1 cellular context compared by ENCODE assay signal in the genomic region with DNA sequence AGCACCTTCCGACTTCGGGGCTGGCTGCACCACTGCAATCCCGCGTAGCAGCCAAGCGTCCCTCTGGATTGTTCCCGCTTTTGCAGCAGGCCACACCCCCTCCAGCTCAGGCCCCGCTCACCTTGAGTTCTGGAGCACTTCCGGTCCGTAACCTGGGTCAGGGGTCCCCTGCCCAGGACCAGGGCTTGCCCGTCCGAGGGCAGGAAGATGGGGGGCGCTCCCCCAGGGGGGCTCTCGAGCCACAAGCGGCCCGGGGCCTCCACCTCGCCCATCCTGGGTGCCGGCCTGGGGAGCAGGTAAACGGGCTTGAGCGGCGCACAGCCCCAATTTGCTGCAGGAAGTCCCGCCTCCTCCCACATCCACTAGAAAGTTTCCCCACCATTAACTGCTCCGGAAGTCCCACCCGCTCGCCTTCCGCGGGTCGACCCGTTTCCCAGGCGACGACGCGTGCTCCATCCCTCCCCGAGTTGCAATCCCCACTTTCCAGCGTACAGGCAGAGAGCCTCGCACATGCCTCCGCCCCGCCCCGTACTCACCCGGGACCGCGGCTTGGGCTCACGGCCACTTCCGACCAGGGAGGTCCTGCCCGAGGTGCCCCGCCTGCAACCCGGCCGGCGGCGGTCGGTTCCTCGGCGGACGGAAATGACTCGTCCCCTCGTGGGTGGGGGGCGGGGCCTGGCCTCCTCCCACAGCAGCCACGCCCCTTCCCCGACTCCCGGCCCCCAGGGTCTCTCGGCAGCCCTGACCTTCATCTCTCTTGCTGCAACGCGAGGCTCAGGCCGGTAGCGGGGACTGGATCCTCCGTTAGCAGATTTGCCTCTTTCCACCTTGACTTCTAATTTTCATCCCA.
TF ChIP-seq lines count a peak whose summit lies in the region.

Gene PNKP (minus strand): TSS at position 644 of the 850 bp plus-strand sequence. CDS start 372 bp downstream, at position 272.

TF ChIP-seq in HEK293, 187 proteins besides CTCF, POLR2A, EP300 and RAD21 (continued from another document and continues in another):
- TF ChIP-seq, protein P1, sequence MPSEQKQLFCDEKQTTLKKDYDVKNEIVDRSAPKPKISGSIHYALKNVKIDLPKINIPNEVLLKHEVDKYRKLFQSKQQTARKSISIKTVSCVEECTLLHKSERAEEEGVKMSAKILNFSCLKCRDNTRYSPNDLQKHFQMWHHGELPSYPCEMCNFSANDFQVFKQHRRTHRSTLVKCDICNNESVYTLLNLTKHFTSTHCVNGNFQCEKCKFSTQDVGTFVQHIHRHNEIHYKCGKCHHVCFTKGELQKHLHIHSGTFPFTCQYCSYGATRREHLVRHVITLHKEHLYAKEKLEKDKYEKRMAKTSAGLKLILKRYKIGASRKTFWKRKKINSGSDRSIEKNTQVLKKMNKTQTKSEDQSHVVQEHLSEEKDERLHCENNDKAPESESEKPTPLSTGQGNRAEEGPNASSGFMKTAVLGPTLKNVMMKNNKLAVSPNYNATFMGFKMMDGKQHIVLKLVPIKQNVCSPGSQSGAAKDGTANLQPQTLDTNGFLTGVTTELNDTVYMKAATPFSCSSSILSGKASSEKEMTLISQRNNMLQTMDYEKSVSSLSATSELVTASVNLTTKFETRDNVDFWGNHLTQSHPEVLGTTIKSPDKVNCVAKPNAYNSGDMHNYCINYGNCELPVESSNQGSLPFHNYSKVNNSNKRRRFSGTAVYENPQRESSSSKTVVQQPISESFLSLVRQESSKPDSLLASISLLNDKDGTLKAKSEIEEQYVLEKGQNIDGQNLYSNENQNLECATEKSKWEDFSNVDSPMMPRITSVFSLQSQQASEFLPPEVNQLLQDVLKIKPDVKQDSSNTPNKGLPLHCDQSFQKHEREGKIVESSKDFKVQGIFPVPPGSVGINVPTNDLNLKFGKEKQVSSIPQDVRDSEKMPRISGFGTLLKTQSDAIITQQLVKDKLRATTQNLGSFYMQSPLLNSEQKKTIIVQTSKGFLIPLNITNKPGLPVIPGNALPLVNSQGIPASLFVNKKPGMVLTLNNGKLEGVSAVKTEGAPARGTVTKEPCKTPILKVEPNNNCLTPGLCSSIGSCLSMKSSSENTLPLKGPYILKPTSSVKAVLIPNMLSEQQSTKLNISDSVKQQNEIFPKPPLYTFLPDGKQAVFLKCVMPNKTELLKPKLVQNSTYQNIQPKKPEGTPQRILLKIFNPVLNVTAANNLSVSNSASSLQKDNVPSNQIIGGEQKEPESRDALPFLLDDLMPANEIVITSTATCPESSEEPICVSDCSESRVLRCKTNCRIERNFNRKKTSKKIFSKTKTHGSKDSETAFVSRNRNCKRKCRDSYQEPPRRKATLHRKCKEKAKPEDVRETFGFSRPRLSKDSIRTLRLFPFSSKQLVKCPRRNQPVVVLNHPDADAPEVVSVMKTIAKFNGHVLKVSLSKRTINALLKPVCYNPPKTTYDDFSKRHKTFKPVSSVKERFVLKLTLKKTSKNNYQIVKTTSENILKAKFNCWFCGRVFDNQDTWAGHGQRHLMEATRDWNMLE (tag by site-specific recombination; conservative IDR thresholded peaks at IDR 0.05; ENCODE audit: low read depth) = peak; percentile 75
- TF ChIP-seq AEBP2 (tag by site-specific recombination; IDR thresholded peaks at IDR 0.05; ENCODE audit: borderline replicate concordance) (no peak), TRIM28 (IDR thresholded peaks at IDR 0.05; ENCODE audit: borderline replicate concordance, low read length) (no peak), ZNF664 (tag by site-specific recombination; IDR thresholded peaks at IDR 0.05) (no peak), ZNF792 (tag by site-specific recombination; IDR thresholded peaks at IDR 0.05) (no peak), ZXDB (tag by site-specific recombination; IDR thresholded peaks at IDR 0.05) (peak; percentile 90), ZNF704 (tag by site-specific recombination; IDR thresholded peaks at IDR 0.05) (peak; percentile 78), ZNF221 (tag by site-specific recombination; IDR thresholded peaks at IDR 0.05; ENCODE audit: borderline replicate concordance) (no peak), ZNF48 (tag by site-specific recombination; IDR thresholded peaks at IDR 0.05) (no peak), ZFP3 (tag by site-specific recombination; IDR thresholded peaks at IDR 0.05; ENCODE audit: low read depth) (no peak), ZSCAN18 (tag by site-specific recombination; IDR thresholded peaks at IDR 0.05) (no peak), ZNF449 (tag by site-specific recombination; IDR thresholded peaks at IDR 0.05) (no peak), ZSCAN16 (tag by site-specific recombination; IDR thresholded peaks at IDR 0.05) (no peak), ZNF433 (tag by site-specific recombination; IDR thresholded peaks at IDR 0.05; ENCODE audit: low read depth) (no peak), GLI4 (tag by site-specific recombination; IDR thresholded peaks at IDR 0.05) (no peak), ZFP69B (tag by site-specific recombination; IDR thresholded peaks at IDR 0.05) (no peak), ZNF37A (tag by site-specific recombination; IDR thresholded peaks at IDR 0.05) (no peak), EGR2 (tag by site-specific recombination; IDR thresholded peaks at IDR 0.05; ENCODE audit: low read depth) (peak; percentile 88), FEZF1 (tag by site-specific recombination; IDR thresholded peaks at IDR 0.05) (no peak), ZNF692 (tag by site-specific recombination; IDR thresholded peaks at IDR 0.05) (peak; percentile 59), ZNF785 (tag by site-specific recombination; IDR thresholded peaks at IDR 0.05) (no peak), ZNF629 (tag by site-specific recombination; IDR thresholded peaks at IDR 0.05) (peak; percentile 46; the same call in 1 of the 2 replicates), ZNF138 (tag by site-specific recombination; IDR thresholded peaks at IDR 0.05; ENCODE audit: borderline replicate concordance) (no peak), ZNF2 (tag by site-specific recombination; IDR thresholded peaks at IDR 0.05) (peak; percentile 59; the same call in 1 of the 2 replicates), ZBTB48 (tag by site-specific recombination; IDR thresholded peaks at IDR 0.05) (no peak)
- TF ChIP-seq, protein P2, sequence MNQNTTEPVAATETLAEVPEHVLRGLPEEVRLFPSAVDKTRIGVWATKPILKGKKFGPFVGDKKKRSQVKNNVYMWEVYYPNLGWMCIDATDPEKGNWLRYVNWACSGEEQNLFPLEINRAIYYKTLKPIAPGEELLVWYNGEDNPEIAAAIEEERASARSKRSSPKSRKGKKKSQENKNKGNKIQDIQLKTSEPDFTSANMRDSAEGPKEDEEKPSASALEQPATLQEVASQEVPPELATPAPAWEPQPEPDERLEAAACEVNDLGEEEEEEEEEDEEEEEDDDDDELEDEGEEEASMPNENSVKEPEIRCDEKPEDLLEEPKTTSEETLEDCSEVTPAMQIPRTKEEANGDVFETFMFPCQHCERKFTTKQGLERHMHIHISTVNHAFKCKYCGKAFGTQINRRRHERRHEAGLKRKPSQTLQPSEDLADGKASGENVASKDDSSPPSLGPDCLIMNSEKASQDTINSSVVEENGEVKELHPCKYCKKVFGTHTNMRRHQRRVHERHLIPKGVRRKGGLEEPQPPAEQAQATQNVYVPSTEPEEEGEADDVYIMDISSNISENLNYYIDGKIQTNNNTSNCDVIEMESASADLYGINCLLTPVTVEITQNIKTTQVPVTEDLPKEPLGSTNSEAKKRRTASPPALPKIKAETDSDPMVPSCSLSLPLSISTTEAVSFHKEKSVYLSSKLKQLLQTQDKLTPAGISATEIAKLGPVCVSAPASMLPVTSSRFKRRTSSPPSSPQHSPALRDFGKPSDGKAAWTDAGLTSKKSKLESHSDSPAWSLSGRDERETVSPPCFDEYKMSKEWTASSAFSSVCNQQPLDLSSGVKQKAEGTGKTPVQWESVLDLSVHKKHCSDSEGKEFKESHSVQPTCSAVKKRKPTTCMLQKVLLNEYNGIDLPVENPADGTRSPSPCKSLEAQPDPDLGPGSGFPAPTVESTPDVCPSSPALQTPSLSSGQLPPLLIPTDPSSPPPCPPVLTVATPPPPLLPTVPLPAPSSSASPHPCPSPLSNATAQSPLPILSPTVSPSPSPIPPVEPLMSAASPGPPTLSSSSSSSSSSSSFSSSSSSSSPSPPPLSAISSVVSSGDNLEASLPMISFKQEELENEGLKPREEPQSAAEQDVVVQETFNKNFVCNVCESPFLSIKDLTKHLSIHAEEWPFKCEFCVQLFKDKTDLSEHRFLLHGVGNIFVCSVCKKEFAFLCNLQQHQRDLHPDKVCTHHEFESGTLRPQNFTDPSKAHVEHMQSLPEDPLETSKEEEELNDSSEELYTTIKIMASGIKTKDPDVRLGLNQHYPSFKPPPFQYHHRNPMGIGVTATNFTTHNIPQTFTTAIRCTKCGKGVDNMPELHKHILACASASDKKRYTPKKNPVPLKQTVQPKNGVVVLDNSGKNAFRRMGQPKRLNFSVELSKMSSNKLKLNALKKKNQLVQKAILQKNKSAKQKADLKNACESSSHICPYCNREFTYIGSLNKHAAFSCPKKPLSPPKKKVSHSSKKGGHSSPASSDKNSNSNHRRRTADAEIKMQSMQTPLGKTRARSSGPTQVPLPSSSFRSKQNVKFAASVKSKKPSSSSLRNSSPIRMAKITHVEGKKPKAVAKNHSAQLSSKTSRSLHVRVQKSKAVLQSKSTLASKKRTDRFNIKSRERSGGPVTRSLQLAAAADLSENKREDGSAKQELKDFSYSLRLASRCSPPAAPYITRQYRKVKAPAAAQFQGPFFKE (tag by site-specific recombination; IDR thresholded peaks at IDR 0.05; ENCODE audit: borderline replicate concordance) = no peak
- TF ChIP-seq, protein P3, sequence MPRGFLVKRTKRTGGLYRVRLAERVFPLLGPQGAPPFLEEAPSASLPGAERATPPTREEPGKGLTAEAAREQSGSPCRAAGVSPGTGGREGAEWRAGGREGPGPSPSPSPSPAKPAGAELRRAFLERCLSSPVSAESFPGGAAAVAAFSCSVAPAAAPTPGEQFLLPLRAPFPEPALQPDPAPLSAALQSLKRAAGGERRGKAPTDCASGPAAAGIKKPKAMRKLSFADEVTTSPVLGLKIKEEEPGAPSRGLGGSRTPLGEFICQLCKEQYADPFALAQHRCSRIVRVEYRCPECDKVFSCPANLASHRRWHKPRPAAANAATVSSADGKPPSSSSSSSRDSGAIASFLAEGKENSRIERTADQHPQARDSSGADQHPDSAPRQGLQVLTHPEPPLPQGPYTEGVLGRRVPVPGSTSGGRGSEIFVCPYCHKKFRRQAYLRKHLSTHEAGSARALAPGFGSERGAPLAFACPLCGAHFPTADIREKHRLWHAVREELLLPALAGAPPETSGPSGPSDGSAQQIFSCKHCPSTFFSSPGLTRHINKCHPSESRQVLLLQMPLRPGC (tag by site-specific recombination; IDR thresholded peaks at IDR 0.05) = no peak
- TF ChIP-seq, protein P4, sequence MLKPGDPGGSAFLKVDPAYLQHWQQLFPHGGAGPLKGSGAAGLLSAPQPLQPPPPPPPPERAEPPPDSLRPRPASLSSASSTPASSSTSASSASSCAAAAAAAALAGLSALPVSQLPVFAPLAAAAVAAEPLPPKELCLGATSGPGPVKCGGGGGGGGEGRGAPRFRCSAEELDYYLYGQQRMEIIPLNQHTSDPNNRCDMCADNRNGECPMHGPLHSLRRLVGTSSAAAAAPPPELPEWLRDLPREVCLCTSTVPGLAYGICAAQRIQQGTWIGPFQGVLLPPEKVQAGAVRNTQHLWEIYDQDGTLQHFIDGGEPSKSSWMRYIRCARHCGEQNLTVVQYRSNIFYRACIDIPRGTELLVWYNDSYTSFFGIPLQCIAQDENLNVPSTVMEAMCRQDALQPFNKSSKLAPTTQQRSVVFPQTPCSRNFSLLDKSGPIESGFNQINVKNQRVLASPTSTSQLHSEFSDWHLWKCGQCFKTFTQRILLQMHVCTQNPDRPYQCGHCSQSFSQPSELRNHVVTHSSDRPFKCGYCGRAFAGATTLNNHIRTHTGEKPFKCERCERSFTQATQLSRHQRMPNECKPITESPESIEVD (tag by site-specific recombination; IDR thresholded peaks at IDR 0.05) = no peak
